Comparison of ENCODE assay signal across 10 cellular contexts in the genomic region with DNA sequence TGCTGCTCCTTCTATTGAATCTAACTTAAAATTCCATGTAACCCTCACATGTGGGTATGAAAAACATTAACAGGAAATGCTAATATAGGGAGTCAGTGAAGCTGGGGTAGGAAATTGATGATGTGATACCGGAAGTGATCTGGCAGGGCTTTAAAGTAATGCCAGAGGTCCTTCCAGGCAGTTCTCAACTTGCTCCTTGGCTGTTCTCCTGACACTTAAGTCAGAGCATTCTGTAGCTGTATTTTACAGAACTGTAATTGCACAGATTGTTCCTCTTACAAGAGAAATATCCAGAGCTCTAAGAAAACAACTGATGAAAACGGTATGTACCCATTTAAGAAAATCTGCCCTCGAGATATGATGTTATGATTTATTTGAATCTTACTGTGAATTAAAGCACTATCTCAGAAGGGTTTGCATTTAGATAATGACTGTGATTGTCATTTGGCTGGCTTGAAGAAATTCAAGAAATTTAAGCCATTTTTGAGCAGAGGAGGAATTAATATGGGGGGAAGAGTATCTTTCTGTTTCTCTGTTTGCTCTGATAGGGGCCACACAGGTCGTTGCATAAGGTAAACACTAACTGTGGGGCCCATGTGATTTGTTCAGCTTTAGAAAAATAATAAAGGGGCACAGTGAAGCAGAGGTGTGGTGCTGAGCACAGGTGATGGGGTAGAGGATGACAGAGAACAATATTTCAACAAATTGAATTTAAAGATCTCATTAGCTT.
DNase-seq lines count a peak whose midpoint lies in the region; ATAC-seq and TF ChIP-seq lines count a peak whose summit lies in the region.
"Had no signal": no experiment of that assay in that cellular context is flagged by ENCODE, and none has a peak within 500 bp of the region (broad histone marks: within the 10 kb centered on the region; RNA-seq: fewer than 3 reads in every experiment).

No MANE protein-coding gene starts in this region.

- no peak overlapping the region for H2BK5ac ChIP-seq in H9 (ENCODE audit: insufficient read length, low read length)

- no peak overlapping the region for H3K18ac ChIP-seq in H9 (ENCODE audit: insufficient read length, low read depth, low read length)

- peaks cover 47% of the 10 kb centered on the region for H3F3A ChIP-seq in SK-N-SH (replicated peaks; ENCODE audit: insufficient read depth)

- H3K4me2 ChIP-seq in SK-N-SH (peak overlapping the region; percentile 84), osteoblast (ENCODE audit: insufficient read depth, low read length) (peak overlapping the region; percentile 25), H9 (ENCODE audit: insufficient read depth, insufficient read length, low read length) (no peak overlapping the region)

- H3K27me3 ChIP-seq in SK-N-SH (ENCODE audit: insufficient read depth) (no peaks in the 10 kb centered on the region), osteoblast (ENCODE audit: insufficient read depth, low read length) (no peaks in the 10 kb centered on the region), H9 (ENCODE audit: insufficient read depth, low read length) (no peaks in the 10 kb centered on the region)
- H3K27me3 ChIP-seq: colonic mucosa had no signal

- no peak overlapping the region for H3K14ac ChIP-seq in H9 (ENCODE audit: insufficient read depth, low read length)

- H3K9me3 Mint-ChIP-seq in stimulated activated memory B cell treated with anti-CD40 and anti-IgM and Interleukin-4, amounts not matched to agents 10 μg/mL and 1 μg/mL and 100 μg/mL, for 72 hours: no peaks in the 10 kb centered on the region
- peaks cover 8 to 12% of the 10 kb centered on the region in 2 experiments; a peak in 3 of 5 replicates for H3K9me3 Mint-ChIP-seq in H9

- no peak overlapping the region for H3K23ac ChIP-seq in H9 (ENCODE audit: insufficient read length, low read depth, low read length)

- H2BK15ac ChIP-seq in H9 (ENCODE audit: low read depth, low read length): no peak overlapping the region

- no peak overlapping the region for H4K8ac ChIP-seq in H9 (replicated peaks; ENCODE audit: insufficient read length, low read depth, low read length)

- no peak overlapping the region for H3K4me3 Mint-ChIP-seq in stimulated activated memory B cell treated with anti-CD40 and anti-IgM and Interleukin-4, amounts not matched to agents 10 μg/mL and 1 μg/mL and 100 μg/mL, for 72 hours
- no peak overlapping the region for H3K4me3 Mint-ChIP-seq in H9

- H3K79me1 ChIP-seq in H9 (ENCODE audit: insufficient read depth, low read depth, low read length, poor library complexity, severe bottlenecking): no peaks in the 10 kb centered on the region

- TF ChIP-seq RAD21 in SK-N-SH (IDR thresholded peaks at IDR 0.05; ENCODE audit: low read length): no peak

- no peak overlapping the region for H3K56ac ChIP-seq in H9 (ENCODE audit: insufficient read length, low read depth, low read length)

- peak overlapping the region; percentile 75 to 93; a peak in 3 of 4 replicates for H3K27ac ChIP-seq in SK-N-SH (ENCODE audit: low read depth in 2 of 2, low read length in 1 of 2)
- peak overlapping the region; percentile 77 for H3K27ac ChIP-seq in osteoblast (ENCODE audit: low read depth, low read length)
- H3K27ac ChIP-seq in H9 (ENCODE audit: insufficient read length, low read depth, low read length): no peak overlapping the region
- H3K27ac ChIP-seq: colonic mucosa had no signal

- CTCF ChIA-PET in SK-N-SH (lab: Yijun Ruan, JAX): no interaction called here

- peaks cover 7% of the 10 kb centered on the region for H3K4me1 Mint-ChIP-seq in stimulated activated memory B cell treated with anti-CD40 and anti-IgM and Interleukin-4, amounts not matched to agents 10 μg/mL and 1 μg/mL and 100 μg/mL, for 72 hours
- peaks cover 15 to 30% of the 10 kb centered on the region in 2 experiments for H3K4me1 Mint-ChIP-seq in H9

- H3K4me1 ChIP-seq in SK-N-SH (ENCODE audit: control insufficient read depth in 1 of 2, insufficient read depth in 2 of 2, low read depth in 1 of 2, low read length in 1 of 2) (peaks cover 0 to 25% of the 10 kb centered on the region in 2 experiments; a peak in 2 of 4 replicates), osteoblast (ENCODE audit: insufficient read depth, low read length) (peaks cover 18% of the 10 kb centered on the region), H9 (ENCODE audit: insufficient read depth, low read length) (no peaks in the 10 kb centered on the region)
- H3K4me1 ChIP-seq: Caco-2, colonic mucosa had no signal

- H2BK20ac ChIP-seq in H9 (ENCODE audit: low read depth, low read length, poor library complexity, severe bottlenecking): no peak overlapping the region

- no peak overlapping the region for H2BK120ac ChIP-seq in H9 (ENCODE audit: low read depth, low read length, poor library complexity, severe bottlenecking)

- H3T11ph ChIP-seq in H9 (ENCODE audit: low read length): no peak overlapping the region

- no peaks in the 10 kb centered on the region for H3K23me2 ChIP-seq in H9 (ENCODE audit: insufficient read length, low read depth, low read length, poor library complexity, severe bottlenecking)

- H3K9me3 ChIP-seq in SK-N-SH: peaks cover 10% of the 10 kb centered on the region; the same call in 1 of the 2 replicates
- no peaks in the 10 kb centered on the region for H3K9me3 ChIP-seq in osteoblast (ENCODE audit: low read depth, low read length)
- no peaks in the 10 kb centered on the region for H3K9me3 ChIP-seq in H9 (ENCODE audit: control insufficient read depth, low read depth, low read length)
- H3K9me3 ChIP-seq: Caco-2, colonic mucosa had no signal

- H2AK5ac ChIP-seq in H9 (ENCODE audit: insufficient read length, low read length): no peak overlapping the region

- H3K36me3 Mint-ChIP-seq in stimulated activated memory B cell treated with anti-CD40 and anti-IgM and Interleukin-4, amounts not matched to agents 10 μg/mL and 1 μg/mL and 100 μg/mL, for 72 hours: no peaks in the 10 kb centered on the region
- peaks cover 0 to 13% (median 2%) of the 10 kb centered on the region in 3 experiments; a peak in 4 of 7 replicates for H3K36me3 Mint-ChIP-seq in H9 (ENCODE audit: insufficient read depth in 1 of 3, low read depth in 3 of 3)

- H3K27ac Mint-ChIP-seq in stimulated activated memory B cell treated with anti-CD40 and anti-IgM and Interleukin-4, amounts not matched to agents 10 μg/mL and 1 μg/mL and 100 μg/mL, for 72 hours: no peak overlapping the region
- no peak overlapping the region; a peak in 1 of 7 replicates for H3K27ac Mint-ChIP-seq in H9

- no peak overlapping the region for H3K4ac ChIP-seq in H9 (ENCODE audit: low read depth, low read length)

- DNase-seq in EL (peak; percentile 92), SK-N-SH (no peak), fibroblast of pulmonary artery (ENCODE audit: low read depth) (peak; percentile 94), osteoblast (ENCODE audit: insufficient read length, low spot score, missing footprints) (peak; percentile 91), H9 (no peak)
- DNase-seq: Caco-2, colonic mucosa had no signal

- 35% methylated on average over 4 of the region's 4 CpGs for WGBS in SK-N-SH (ENCODE audit: low lambda C conversion rate)
- no CpG with 5 or more reads among the region's 4 CpGs for WGBS in H9 (ENCODE audit: extremely low coverage, insufficient read length, low lambda C conversion rate)

- TF ChIP-seq CTCF in SK-N-SH (IDR thresholded peaks at IDR 0.05) (no peak), fibroblast of pulmonary artery (IDR thresholded peaks at IDR 0.05; ENCODE audit: low read length, missing control alignments) (no peak), osteoblast (IDR thresholded peaks at IDR 0.05; ENCODE audit: extremely low read depth, low read depth, low read length) (no peak), H9 (conservative IDR thresholded peaks at IDR 0.05) (no peak)

- ATAC-seq in HG03045 (IDR thresholded peaks at IDR 0.05; ENCODE audit: unreplicated experiment) (no peak), GM19351 (IDR thresholded peaks at IDR 0.05; ENCODE audit: unreplicated experiment) (no peak)
- ATAC-seq in stimulated activated memory B cell treated with anti-CD40 and anti-IgM and Interleukin-4, amounts not matched to agents 10 μg/mL and 1 μg/mL and 100 μg/mL, for 72 hours: no peak

- peaks cover 47% of the 10 kb centered on the region for H3K79me2 ChIP-seq in SK-N-SH (ENCODE audit: insufficient read depth)
- H3K79me2 ChIP-seq in osteoblast (ENCODE audit: insufficient read depth, low read length): peaks cover 11% of the 10 kb centered on the region
- H3K79me2 ChIP-seq in H9 (ENCODE audit: insufficient read depth, low read length): no peaks in the 10 kb centered on the region

- no peak overlapping the region for H4K5ac ChIP-seq in H9 (ENCODE audit: insufficient read length, low read depth, low read length)

- peak in 1 of 2 experiments; percentile 54; a peak in 2 of 4 replicates for TF ChIP-seq EP300 in SK-N-SH (IDR thresholded peaks at IDR 0.05; ENCODE audit: borderline replicate concordance in 1 of 2, low read depth in 1 of 2, low read length in 1 of 2)

- no peaks in the 10 kb centered on the region for H3K9me2 ChIP-seq in SK-N-SH

- H3K9ac ChIP-seq in SK-N-SH (peak overlapping the region; percentile 75), H9 (ENCODE audit: extremely low read depth, insufficient read length, low read length) (no peak overlapping the region)

- H2BK12ac ChIP-seq in H9 (ENCODE audit: insufficient read length, low read depth, low read length): no peak overlapping the region

- H3K4me3 ChIP-seq in SK-N-SH (ENCODE audit: low read depth in 2 of 2, low read length in 1 of 2) (peak overlapping the region; percentile 31 to 62; a peak in 3 of 4 replicates), fibroblast of pulmonary artery (replicated peaks; ENCODE audit: low read depth, low read length) (peak overlapping the region; percentile 32), osteoblast (ENCODE audit: insufficient read depth, low read length) (peak overlapping the region; percentile 20)
- H3K4me3 ChIP-seq: colonic mucosa had no signal

- H4K20me1 ChIP-seq in SK-N-SH (ENCODE audit: insufficient read depth) (no peaks in the 10 kb centered on the region), osteoblast (ENCODE audit: insufficient read depth, low read length) (no peaks in the 10 kb centered on the region), H9 (ENCODE audit: control insufficient read depth, insufficient read depth, insufficient read length) (no peaks in the 10 kb centered on the region)

- POLR2A ChIA-PET in SK-N-SH (lab: Yijun Ruan, JAX): no interaction called here

- H4K91ac ChIP-seq in H9 (ENCODE audit: insufficient read length, low read depth, low read length): no peak overlapping the region

- H3K27me3 Mint-ChIP-seq in stimulated activated memory B cell treated with anti-CD40 and anti-IgM and Interleukin-4, amounts not matched to agents 10 μg/mL and 1 μg/mL and 100 μg/mL, for 72 hours: peaks cover 17% of the 10 kb centered on the region
- no peaks in the 10 kb centered on the region for H3K27me3 Mint-ChIP-seq in H9 (ENCODE audit: low read depth)

- peak overlapping the region; percentile 47; the same call in 1 of the 2 replicates for H2AFZ ChIP-seq in SK-N-SH (ENCODE audit: low read depth)
- peak overlapping the region; percentile 4 for H2AFZ ChIP-seq in osteoblast (ENCODE audit: low read length)
- H2AFZ ChIP-seq in H9 (ENCODE audit: low read length): no peak overlapping the region

- H3K36me3 ChIP-seq in SK-N-SH (replicated peaks in 1 of 2; ENCODE audit: control insufficient read depth in 1 of 2, insufficient read depth in 2 of 2, low read length in 1 of 2): peaks cover 0 to 12% of the 10 kb centered on the region in 2 experiments
- no peaks in the 10 kb centered on the region for H3K36me3 ChIP-seq in osteoblast (ENCODE audit: insufficient read depth, low read length)
- H3K36me3 ChIP-seq: colonic mucosa had no signal

Comparison
In these comparisons a context has a peak if more than half of its experiments do, and no peak if none do; other contexts are left out.
1. DNase-seq: peak in EL (single experiment), fibroblast of pulmonary artery (single experiment) and osteoblast (single experiment); none in SK-N-SH (single experiment) and H9 (single experiment).
2. Peak in every context shown above with its lines, with median percentiles within 50 percentile points of each other: H3K4me3 ChIP-seq.